Comparison of ENCODE assay signal across 9 cellular contexts in genomic region chr2:47073217-47073616, GRCh38.
DNase-seq lines count a peak whose midpoint lies in the region; ATAC-seq, FAIRE-seq and TF ChIP-seq lines count a peak whose summit lies in the region.
"Had no signal": no experiment of that assay in that cellular context is flagged by ENCODE, and none has a peak within 500 bp of the region (broad histone marks: within the 10 kb centered on the region; RNA-seq: fewer than 3 reads in every experiment).

No MANE protein-coding gene starts in this region.

- peaks cover 20 to 37% (median 32%) of the 10 kb centered on the region in 3 donors for H3K4me1 Mint-ChIP-seq in IgD-negative memory B cell

- in situ Hi-C loops in GM13976 (cut with MboI; ENCODE audit: low sequenced_read_pairs, unreplicated experiment): no loop called here

- peak overlapping the region in 3 of 4 donors; percentile 10 to 75 (median 50) for H3K4me3 Mint-ChIP-seq in IgD-negative memory B cell

- FAIRE-seq in bronchial epithelial cell (lab: Jason Lieb, UNC): peak; percentile 43

- H3K4me1 ChIP-seq in muscle layer of colon (ENCODE audit: insufficient read depth, low read length): peaks cover 83% of the 10 kb centered on the region

- H3K36me3 ChIP-seq in bronchial epithelial cell (ENCODE audit: control insufficient read depth, insufficient read depth, low read length) (no peaks in the 10 kb centered on the region), muscle layer of colon (ENCODE audit: insufficient read depth, low read length) (peaks cover 9% of the 10 kb centered on the region)

- no peaks in the 10 kb centered on the region for H3K9me3 ChIP-seq in muscle layer of colon (ENCODE audit: low read length)

- DNase-seq in bronchial epithelial cell (ENCODE audit: low read depth): no peak
- no peak for DNase-seq in kidney glomerular epithelial cell (lab: John Stamatoyannopoulos, UW)
- no peak for DNase-seq in GM13976 (ENCODE audit: low spot score)
- DNase-seq: activated CD4-positive, alpha-beta T cell treated with anti-CD3 and anti-CD28 coated beads, Interleukin-2, amount 50 U/mL, for 1 hour; SHP77 treated with DMSO at 0.1 percent for 48 hours had no signal

- H3K27ac Mint-ChIP-seq in IgD-negative memory B cell: peak overlapping the region; percentile 84 to 95 (median 85)

- no peak for ATAC-seq in HG03460 (IDR thresholded peaks at IDR 0.05; ENCODE audit: unreplicated experiment)

- H3K27me3 ChIP-seq in bronchial epithelial cell (ENCODE audit: control insufficient read depth, insufficient read depth, low read length) (no peaks in the 10 kb centered on the region), muscle layer of colon (ENCODE audit: control insufficient read depth in 1 of 2, insufficient read depth in 2 of 2, low read length in 2 of 2) (no peaks in the 10 kb centered on the region)

- peak overlapping the region; percentile 90 for H3K27ac ChIP-seq in muscle layer of colon (ENCODE audit: low read depth, low read length)
- H3K27ac ChIP-seq in temporal lobe (ENCODE audit: low read depth, low read length): peak overlapping the region; percentile 85

- no peak for TF ChIP-seq CTCF in bronchial epithelial cell (IDR thresholded peaks at IDR 0.05; ENCODE audit: insufficient read depth, low read length, severe bottlenecking)
- TF ChIP-seq CTCF in GM13976 (IDR thresholded peaks at IDR 0.05; ENCODE audit: borderline replicate concordance, control extremely low read depth, extremely low read depth, insufficient read depth, missing control alignments): no peak

- H3K27me3 Mint-ChIP-seq in IgD-negative memory B cell: no peaks in the 10 kb centered on the region

- H3K9ac ChIP-seq in muscle layer of colon (ENCODE audit: low read length): no peak overlapping the region

- no peaks in the 10 kb centered on the region for H3K9me3 Mint-ChIP-seq in IgD-negative memory B cell

- H3K36me3 Mint-ChIP-seq in IgD-negative memory B cell: peaks cover 4% of the 10 kb centered on the region

- H3K4me3 ChIP-seq in bronchial epithelial cell (ENCODE audit: low read depth, low read length) (no peak overlapping the region), muscle layer of colon (ENCODE audit: low read depth in 1 of 2, low read length in 2 of 2) (no peak overlapping the region)
